10 cellular contexts compared by ENCODE assay signal in the genomic region with DNA sequence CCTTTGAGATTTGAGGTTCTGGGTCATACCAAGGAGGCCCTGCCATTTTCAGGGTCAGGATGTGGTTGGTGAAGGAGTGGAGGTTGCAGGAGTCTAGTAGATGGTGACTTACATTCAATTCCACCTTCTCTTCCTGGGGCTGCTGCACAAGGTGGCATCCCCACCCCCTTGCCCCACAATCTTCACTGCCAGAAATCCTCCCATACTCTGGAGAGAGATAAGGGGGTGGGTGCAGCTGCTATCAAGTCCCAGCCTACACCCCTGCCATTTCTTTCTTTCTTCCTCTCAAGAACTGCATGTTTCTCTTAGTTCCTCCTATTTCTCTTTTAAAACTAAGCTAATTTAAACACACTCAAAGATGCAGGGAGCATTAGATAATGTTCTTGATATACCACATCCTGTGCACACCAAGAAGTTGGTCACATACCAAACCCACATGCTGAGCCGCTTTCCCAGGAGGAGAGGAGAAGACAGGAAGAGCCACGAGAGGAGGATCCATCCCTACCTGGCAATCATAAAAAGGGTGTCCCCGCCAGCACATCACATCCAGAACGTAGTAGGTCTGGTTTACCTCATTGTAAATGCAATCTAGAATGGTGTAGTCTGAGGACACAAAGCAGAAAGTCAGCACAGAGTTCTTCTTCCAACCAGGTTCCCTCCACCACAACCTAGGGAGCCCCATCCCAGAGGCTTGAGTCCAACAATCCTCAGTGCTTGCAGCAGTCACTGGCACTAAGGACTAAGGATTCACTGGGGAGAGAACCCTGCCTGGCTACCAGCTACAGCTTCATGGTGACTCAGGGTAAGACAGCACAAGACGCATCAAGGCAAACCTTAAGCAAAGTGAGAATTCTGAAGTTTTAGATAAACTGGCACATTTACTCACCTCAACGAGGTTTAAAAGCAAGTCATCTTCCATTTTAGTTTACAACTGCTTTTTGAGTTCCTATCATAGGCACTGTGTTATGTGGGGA. TPM values are rescaled to one million over a fixed set of nuclear protein-coding genes. Genes with fewer than 3 reads are reported as not detected.
DNase-seq lines count a peak whose midpoint lies in the region; ATAC-seq and TF ChIP-seq lines count a peak whose summit lies in the region.
"Had no signal": no experiment of that assay in that cellular context is flagged by ENCODE, and none has a peak within 500 bp of the region (broad histone marks: within the 10 kb centered on the region; RNA-seq: fewer than 3 reads in every experiment).

No MANE protein-coding gene starts in this region.

- no peak overlapping the region for H3K9ac ChIP-seq in IMR-90 (ENCODE audit: low read depth, low read length)

- no peak overlapping the region for H3K23ac ChIP-seq in IMR-90 (ENCODE audit: low read depth, low read length)

- no TSS peak for BruUV-seq in IMR-90 (replicated peaks; lab: Mats Ljungman, UMichigan)

- H3K36me3 ChIP-seq in IMR-90 (ENCODE audit: control insufficient read depth, insufficient read depth, low read length): peaks cover 51% of the 10 kb centered on the region
- H3K36me3 ChIP-seq in psoas muscle (ENCODE audit: insufficient read depth in 1 of 2, low read depth in 1 of 2): peaks cover 18 to 90% of the 10 kb centered on the region in 2 donors

- WGBS in IMR-90 (ENCODE audit: extremely low coverage in 2 of 2, insufficient read length in 1 of 2), 2 experiments: no CpG with 5 or more reads among the region's 6 CpGs
- WGBS in psoas muscle, 3 donors: 85 to 95% (median 92%) methylated on average over 6 of the region's 6 CpGs

- H2AFZ ChIP-seq in IMR-90 (replicated peaks; ENCODE audit: low read length, poor library complexity): no peak overlapping the region

- H3K27me3 Mint-ChIP-seq in activated CD8-positive, alpha-beta T cell treated with anti-CD3 and anti-CD28 coated beads for 36 hours: no peaks in the 10 kb centered on the region

- H2AK9ac ChIP-seq in IMR-90 (replicated peaks; ENCODE audit: low read depth, low read length, poor library complexity): no peak overlapping the region

- no peak overlapping the region for H3K14ac ChIP-seq in IMR-90 (replicated peaks; ENCODE audit: low read depth, low read length)

- H3K27me3 ChIP-seq in IMR-90 (ENCODE audit: control insufficient read depth, insufficient read depth, low read length) (no peaks in the 10 kb centered on the region), psoas muscle (ENCODE audit: insufficient read depth in 3 of 3, low read length in 2 of 3) (no peaks in the 10 kb centered on the region)

- TF ChIP-seq CTCF in IMR-90 (conservative IDR thresholded peaks at IDR 0.05; ENCODE audit: low read depth, low read length): no peak
- TF ChIP-seq CTCF in activated CD8-positive, alpha-beta T cell treated with anti-CD3 and anti-CD28 coated beads for 36 hours (IDR thresholded peaks at IDR 0.05): no peak
- no peak for TF ChIP-seq CTCF in fibroblast of mammary gland (conservative IDR thresholded peaks at IDR 0.05; ENCODE audit: control insufficient read depth, insufficient read depth, low read depth, low read length)
- no peak for TF ChIP-seq CTCF in psoas muscle (IDR thresholded peaks at IDR 0.05)

- ATAC-seq in IMR-90 (ENCODE audit: low read depth): no peak
- peak; percentile 81 for ATAC-seq in activated CD8-positive, alpha-beta T cell treated with anti-CD3 and anti-CD28 coated beads for 36 hours
- ATAC-seq in psoas muscle: no peak
- ATAC-seq in HG03108 (IDR thresholded peaks at IDR 0.05; ENCODE audit: unreplicated experiment): no peak

- H3K79me1 ChIP-seq in IMR-90 (ENCODE audit: low read depth in 1 of 2, low read length in 2 of 2): peaks cover 2% of the 10 kb centered on the region in 2 experiments; a peak in 2 of 4 replicates

- no peak overlapping the region for H3K4me2 ChIP-seq in IMR-90 (ENCODE audit: low read depth, low read length)

- H2AK5ac ChIP-seq in IMR-90 (ENCODE audit: low read depth, low read length): no peak overlapping the region

- H4K91ac ChIP-seq in IMR-90 (ENCODE audit: insufficient read depth, low read depth, low read length): no peak overlapping the region

- H3K27ac ChIP-seq in IMR-90 (ENCODE audit: insufficient read depth, low read length): no peak overlapping the region
- H3K27ac ChIP-seq in psoas muscle: no peak overlapping the region

- H3K4ac ChIP-seq in IMR-90 (ENCODE audit: low read depth, low read length): no peak overlapping the region

- H3K4me3 Mint-ChIP-seq in activated CD8-positive, alpha-beta T cell treated with anti-CD3 and anti-CD28 coated beads for 36 hours: peak overlapping the region; percentile 12

- CTCF ChIA-PET in IMR-90 (lab: Yijun Ruan, JAX): interaction anchor here (1.1 kb wide), 1 partner anchor 14 kb away, joined by 3 read pairs; no protein-coding TSS in a partner anchor
- CTCF ChIA-PET in activated CD8-positive, alpha-beta T cell treated with anti-CD3 and anti-CD28 coated beads for 36 hours (lab: Charles Lee): interaction anchor here (0.7 to 1.8 kb wide), 6 partner anchors 10 to 28 kb away, joined by 3 to 13 read pairs (median 4); partner anchors contain the start of genes PTPN9 and SNUPN

- H3K9me1 ChIP-seq in IMR-90 (ENCODE audit: insufficient read depth, low read length): no peaks in the 10 kb centered on the region

- no peak overlapping the region for H2BK20ac ChIP-seq in IMR-90 (ENCODE audit: low read depth, low read length)

- no peak overlapping the region for H2BK15ac ChIP-seq in IMR-90 (ENCODE audit: low read depth, low read length)

- no peak for TF ChIP-seq POLR2A in IMR-90 (IDR thresholded peaks at IDR 0.05; ENCODE audit: low read depth, low read length)

- intact Hi-C loops in IMR-90 (cut with micrococcal nuclease): no loop called here
- intact Hi-C loops in activated CD8-positive, alpha-beta T cell treated with anti-CD3 and anti-CD28 coated beads for 36 hours (cut with micrococcal nuclease): no loop called here
- intact Hi-C loops in psoas muscle (cut with DNase I): no loop called here

- dilution Hi-C loops in IMR-90 (cut with HindIII; ENCODE audit: low sequenced_read_pairs, unreplicated experiment): no loop called here

- H3K4me3 ChIP-seq in IMR-90 (ENCODE audit: insufficient read depth, low read depth, low read length) (no peak overlapping the region), fibroblast of mammary gland (ENCODE audit: control insufficient read depth, low read depth, low read length) (no peak overlapping the region), psoas muscle (no peak overlapping the region)

- H3K9me3 Mint-ChIP-seq in activated CD8-positive, alpha-beta T cell treated with anti-CD3 and anti-CD28 coated beads for 36 hours: no peaks in the 10 kb centered on the region

- H3K9me3 ChIP-seq in IMR-90 (ENCODE audit: control insufficient read depth, insufficient read depth, low read length) (no peaks in the 10 kb centered on the region), psoas muscle (no peaks in the 10 kb centered on the region)

- H2BK5ac ChIP-seq in IMR-90 (ENCODE audit: low read depth, low read length, poor library complexity, severe bottlenecking): no peak overlapping the region

- TF ChIP-seq RAD21 in IMR-90 (IDR thresholded peaks at IDR 0.05; ENCODE audit: low read length): no peak

- in situ Hi-C loops in IMR-90 (cut with MboI; ENCODE audit: low sequenced_read_pairs): no loop called here

- no peak overlapping the region for H3K18ac ChIP-seq in IMR-90 (ENCODE audit: low read depth, low read length)

- no peaks in the 10 kb centered on the region for H3K4me1 ChIP-seq in IMR-90 (ENCODE audit: control insufficient read depth, insufficient read depth, low read length)
- no peaks in the 10 kb centered on the region for H3K4me1 ChIP-seq in psoas muscle

- H2BK120ac ChIP-seq in IMR-90 (ENCODE audit: low read depth, low read length): no peak overlapping the region

- no peak overlapping the region for H4K8ac ChIP-seq in IMR-90 (ENCODE audit: low read depth in 2 of 2, low read length in 2 of 2)

- H3K56ac ChIP-seq in IMR-90 (ENCODE audit: extremely low read depth, insufficient read depth, low read length): no peak overlapping the region

- peak overlapping the region; percentile 89 for H3K27ac Mint-ChIP-seq in activated CD8-positive, alpha-beta T cell treated with anti-CD3 and anti-CD28 coated beads for 36 hours

- no peaks in the 10 kb centered on the region for H4K20me1 ChIP-seq in IMR-90 (ENCODE audit: insufficient read depth, low read length)

- peaks cover 39% of the 10 kb centered on the region for H3K4me1 Mint-ChIP-seq in activated CD8-positive, alpha-beta T cell treated with anti-CD3 and anti-CD28 coated beads for 36 hours (ENCODE audit: low read depth)

- H3K36me3 Mint-ChIP-seq in activated CD8-positive, alpha-beta T cell treated with anti-CD3 and anti-CD28 coated beads for 36 hours (ENCODE audit: low read depth): peaks cover 50% of the 10 kb centered on the region

- POLR2A ChIA-PET in IMR-90 (lab: Charles Lee; ENCODE audit: unreplicated experiment): no interaction called here
- POLR2A ChIA-PET in activated CD8-positive, alpha-beta T cell treated with anti-CD3 and anti-CD28 coated beads for 36 hours (lab: Charles Lee): interaction anchor here (0.6 to 2.6 kb wide), 6 partner anchors 9 to 153 kb away, joined by 3 to 14 read pairs (median 4); partner anchors contain the start of genes IMP3 and SNUPN

- DNase-seq in A172 (ENCODE audit: low spot score): peak; percentile 66
- peak; percentile 51 for DNase-seq in IMR-90
- peak; percentile 62 for DNase-seq in activated CD8-positive, alpha-beta T cell treated with anti-CD3 and anti-CD28 coated beads for 36 hours
- DNase-seq in fibroblast of mammary gland (ENCODE audit: low read depth): peak; percentile 29
- DNase-seq in psoas muscle: no peak
- no peak for DNase-seq in NCI-H2081 treated with DMSO at 0.1 percent for 48 hours (lab: John Stamatoyannopoulos, UW)
- DNase-seq in occipital lobe (lab: John Stamatoyannopoulos, UW): no peak
- DNase-seq: AML-193, NCI-H1105 treated with DMSO at 0.1 percent for 48 hours had no signal

- H4K5ac ChIP-seq in IMR-90 (ENCODE audit: low read depth, low read length): no peak overlapping the region

RNA-seq across cellular contexts. Expression of gene SNUPN, which starts 18.5 kb away (rescaled TPM):
- total RNA-seq in A172 (2014; rRNA removed; shearing (Covaris generic)): 39.3 and 53.6 TPM in 2 replicates
- total RNA-seq in IMR-90 (2012; rRNA removed) (23.8 and 28.6 TPM in 2 replicates), psoas muscle (10 to 100 TPM; 17.1 to 21.9 (median 19.0) TPM), occipital lobe (26.0 TPM)
- polyA plus RNA-seq in IMR-90 (2012; rRNA removed) (21.8 and 24.1 TPM in 2 replicates), psoas muscle (10 to 100 TPM; 29.5 to 40.9 (median 31.5) TPM)
- polyA plus RNA-seq in IMR-90 (2012; cell fraction: cytosol; rRNA removed): 12.3 and 20.2 TPM in 2 replicates
- polyA plus RNA-seq in IMR-90 (2012; cell fraction: nucleus; rRNA removed; ENCODE audit: low replicate concordance): 6.1 and 17.3 TPM in 2 replicates
- 10 to 100 TPM; 28.2 to 28.5 TPM for total RNA-seq in activated CD8-positive, alpha-beta T cell treated with anti-CD3 and anti-CD28 coated beads for 36 hours

RNA-seq across cellular contexts. Expression of gene PTPN9, which starts 27.9 kb away (rescaled TPM):
- 19.2 and 21.1 TPM in 2 replicates for total RNA-seq in A172 (2014; rRNA removed; shearing (Covaris generic))
- total RNA-seq in IMR-90 (2012; rRNA removed) (20.0 and 26.5 TPM in 2 replicates), psoas muscle (1 to 10 TPM; 5.5 to 6.9 (median 5.7) TPM), occipital lobe (29.3 TPM)
- polyA plus RNA-seq in IMR-90 (2012; rRNA removed) (26.3 and 38.9 TPM in 2 replicates), psoas muscle (1 to 10 TPM; 2.3 to 5.0 (median 4.2) TPM)
- 12.9 and 26.0 TPM in 2 replicates for polyA plus RNA-seq in IMR-90 (2012; cell fraction: cytosol; rRNA removed)
- 19.8 and 20.1 TPM in 2 replicates for polyA plus RNA-seq in IMR-90 (2012; cell fraction: nucleus; rRNA removed; ENCODE audit: low replicate concordance)
- total RNA-seq in activated CD8-positive, alpha-beta T cell treated with anti-CD3 and anti-CD28 coated beads for 36 hours: 10 to 100 TPM; 12.3 to 12.9 TPM

RNA-seq across cellular contexts. Expression of gene IMP3, which starts 33.0 kb away (rescaled TPM):
- total RNA-seq in A172 (2014; rRNA removed; shearing (Covaris generic)): 103 and 141 TPM in 2 replicates
- total RNA-seq in IMR-90 (2012; rRNA removed) (42.1 and 84.7 TPM in 2 replicates), psoas muscle (10 to 100 TPM; 41.6 to 51.0 (median 43.8) TPM), occipital lobe (35.9 TPM)
- polyA plus RNA-seq in IMR-90 (2012; rRNA removed) (55.6 and 59.3 TPM in 2 replicates), psoas muscle (10 to 100 TPM; 45.0 to 95.9 (median 87.3) TPM)
- 111 and 209 TPM in 2 replicates for polyA plus RNA-seq in IMR-90 (2012; cell fraction: cytosol; rRNA removed)
- polyA plus RNA-seq in IMR-90 (2012; cell fraction: nucleus; rRNA removed; ENCODE audit: low replicate concordance): 38.5 and 123 TPM in 2 replicates
- 100 to 1,000 TPM; 101 to 105 TPM for total RNA-seq in activated CD8-positive, alpha-beta T cell treated with anti-CD3 and anti-CD28 coated beads for 36 hours

RNA-seq across cellular contexts. Expression of gene SNX33, which starts 40.7 kb away (rescaled TPM):
- 9.3 and 14.1 TPM in 2 replicates for total RNA-seq in A172 (2014; rRNA removed; shearing (Covaris generic))
- total RNA-seq in IMR-90 (2012; rRNA removed): 11.9 and 12.7 TPM in 2 replicates
- 12.5 and 14.6 TPM in 2 replicates for polyA plus RNA-seq in IMR-90 (2012; rRNA removed)
- polyA plus RNA-seq in IMR-90 (2012; cell fraction: cytosol; rRNA removed): 5.1 and 11.2 TPM in 2 replicates
- polyA plus RNA-seq in IMR-90 (2012; cell fraction: nucleus; rRNA removed; ENCODE audit: low replicate concordance): 27.3 and 29.8 TPM in 2 replicates
- 1 to 10 TPM; 1.7 to 1.8 TPM for total RNA-seq in activated CD8-positive, alpha-beta T cell treated with anti-CD3 and anti-CD28 coated beads for 36 hours
- 1 to 10 TPM; 3.5 to 8.0 (median 3.9) TPM for total RNA-seq in psoas muscle
- polyA plus RNA-seq in psoas muscle: 1 to 10 TPM; 3.7 to 4.4 (median 3.8) TPM
- total RNA-seq in occipital lobe: 1.4 TPM

Comparison
In these comparisons a context has a peak if more than half of its experiments do, and no peak if none do; other contexts are left out.
1. DNase-seq: peak in A172 (single experiment), IMR-90 (single experiment), activated CD8-positive, alpha-beta T cell treated with anti-CD3 and anti-CD28 coated beads for 36 hours (single experiment) and fibroblast of mammary gland (single experiment); none in psoas muscle (0 of 2), NCI-H2081 treated with DMSO at 0.1 percent for 48 hours (single experiment) and occipital lobe (single experiment).